In genomic region chr17:45060382-45060823, GRCh38 we compare ENCODE assay signal across 1 cellular context.
A peak's percentile ranks its signal among the peaks of the same experiment; 100 is the strongest.
TF ChIP-seq lines count a peak whose summit lies in the region.

No MANE protein-coding gene starts in this region.

TF ChIP-seq in HepG2, 621 proteins besides CTCF, POLR2A, EP300 and RAD21 (continued from another document and continues in another):
- TF ChIP-seq STAT6 (CRISPR knock-in tag; IDR thresholded peaks at IDR 0.05; ENCODE audit: borderline replicate concordance), result no peak
- no peak for TF ChIP-seq TEAD3 (CRISPR knock-in tag; optimal IDR thresholded peaks at IDR 0.05; ENCODE audit: borderline replicate concordance)
- no peak for TF ChIP-seq PPARG (CRISPR knock-in tag; conservative IDR thresholded peaks at IDR 0.05)
- TF ChIP-seq FOXO4 (CRISPR knock-in tag; conservative IDR thresholded peaks at IDR 0.05), result no peak
- TF ChIP-seq ZNF30 (CRISPR knock-in tag; IDR thresholded peaks at IDR 0.05), result no peak
- 0 out of 2 replicates have a peak, but pooled peaks have one; percentile 27 for TF ChIP-seq PAF1 (CRISPR knock-in tag; IDR thresholded peaks at IDR 0.05)
- no peak for TF ChIP-seq TOPORS (CRISPR knock-in tag; IDR thresholded peaks at IDR 0.05)
- no peak for TF ChIP-seq ATF1 (CRISPR knock-in tag; IDR thresholded peaks at IDR 0.05)
- no peak for TF ChIP-seq BHLHE40 (IDR thresholded peaks at IDR 0.05; ENCODE audit: low read length)
- peak; percentile 16; the same call in 1 of the 2 replicates for TF ChIP-seq GLI4 (CRISPR knock-in tag; IDR thresholded peaks at IDR 0.05; ENCODE audit: borderline replicate concordance)
- TF ChIP-seq ZNF121 (CRISPR knock-in tag; IDR thresholded peaks at IDR 0.05), result no peak
- 0 out of 2 replicates have a peak, but pooled peaks have one; percentile 89 for TF ChIP-seq ISX (CRISPR knock-in tag; conservative IDR thresholded peaks at IDR 0.05)
- TF ChIP-seq MATR3 (CRISPR knock-in tag; IDR thresholded peaks at IDR 0.05), result no peak
- TF ChIP-seq ZBTB49 (CRISPR knock-in tag; IDR thresholded peaks at IDR 0.05; ENCODE audit: borderline replicate concordance), result no peak
- no peak for TF ChIP-seq PHB2 (IDR thresholded peaks at IDR 0.05; ENCODE audit: partially characterized antibody)
- 0 out of 2 replicates have a peak, but pooled peaks have one; percentile 63 for TF ChIP-seq ZNF577 (CRISPR knock-in tag; IDR thresholded peaks at IDR 0.05; ENCODE audit: borderline replicate concordance, low read depth)
- TF ChIP-seq ZBTB8A (CRISPR knock-in tag; IDR thresholded peaks at IDR 0.05; ENCODE audit: borderline replicate concordance, low read depth), result no peak
- no peak; the same call in 1 of the 2 replicates for TF ChIP-seq RXRB (CRISPR knock-in tag; IDR thresholded peaks at IDR 0.05; ENCODE audit: borderline replicate concordance)
- TF ChIP-seq MTF2 (CRISPR knock-in tag; IDR thresholded peaks at IDR 0.05; ENCODE audit: borderline replicate concordance), result no peak
- no peak for TF ChIP-seq CREBL2 (CRISPR knock-in tag; IDR thresholded peaks at IDR 0.05; ENCODE audit: borderline replicate concordance)
- TF ChIP-seq ZNF460 (CRISPR knock-in tag; IDR thresholded peaks at IDR 0.05; ENCODE audit: borderline replicate concordance), result no peak
- TF ChIP-seq ZBTB43 (CRISPR knock-in tag; conservative IDR thresholded peaks at IDR 0.05), result peak; percentile 60; the same call in 1 of the 2 replicates
- no peak for TF ChIP-seq DMAP1 (CRISPR knock-in tag; IDR thresholded peaks at IDR 0.05)
- no peak for TF ChIP-seq THAP8 (CRISPR knock-in tag; IDR thresholded peaks at IDR 0.05; ENCODE audit: borderline replicate concordance)
- no peak; the same call in 1 of the 2 replicates for TF ChIP-seq ZNF3 (CRISPR knock-in tag; IDR thresholded peaks at IDR 0.05)
- TF ChIP-seq KLF11 (CRISPR knock-in tag; IDR thresholded peaks at IDR 0.05), result no peak
- TF ChIP-seq MYC (CRISPR knock-in tag; IDR thresholded peaks at IDR 0.05; ENCODE audit: borderline replicate concordance), result no peak
- no peak for TF ChIP-seq NCOA2 (CRISPR knock-in tag; IDR thresholded peaks at IDR 0.05)
- no peak for TF ChIP-seq HOXA3 (CRISPR knock-in tag; IDR thresholded peaks at IDR 0.05)
- no peak for TF ChIP-seq ZNF44 (CRISPR knock-in tag; IDR thresholded peaks at IDR 0.05)
- no peak for TF ChIP-seq CEBPZ (IDR thresholded peaks at IDR 0.05; ENCODE audit: low read length)
- TF ChIP-seq ZKSCAN8 (CRISPR knock-in tag; IDR thresholded peaks at IDR 0.05; ENCODE audit: borderline replicate concordance), result no peak
- no peak for TF ChIP-seq POLR2G (IDR thresholded peaks at IDR 0.05; ENCODE audit: low read depth, low read length)
- no peak for TF ChIP-seq ZNF773 (CRISPR knock-in tag; IDR thresholded peaks at IDR 0.05; ENCODE audit: borderline replicate concordance)
- no peak for TF ChIP-seq ETV5 (CRISPR knock-in tag; IDR thresholded peaks at IDR 0.05; ENCODE audit: borderline replicate concordance)
- TF ChIP-seq NR2C2 (CRISPR knock-in tag; IDR thresholded peaks at IDR 0.05; ENCODE audit: borderline replicate concordance), result no peak
- 0 out of 2 replicates have a peak, but pooled peaks have one; percentile 54 for TF ChIP-seq ZBTB39 (CRISPR knock-in tag; IDR thresholded peaks at IDR 0.05)
- TF ChIP-seq HMG20B (CRISPR knock-in tag; conservative IDR thresholded peaks at IDR 0.05), result no peak
- TF ChIP-seq ZBTB21 (CRISPR knock-in tag; IDR thresholded peaks at IDR 0.05), result no peak
- no peak for TF ChIP-seq HMGA1 (CRISPR knock-in tag; conservative IDR thresholded peaks at IDR 0.05)
- peak; percentile 47 for TF ChIP-seq ZNF770 (CRISPR knock-in tag; IDR thresholded peaks at IDR 0.05)
- no peak for TF ChIP-seq LBX2 (CRISPR knock-in tag; IDR thresholded peaks at IDR 0.05; ENCODE audit: borderline replicate concordance)
- TF ChIP-seq THAP11 (CRISPR knock-in tag; IDR thresholded peaks at IDR 0.05), result no peak
- no peak for TF ChIP-seq KAT8 (CRISPR knock-in tag; IDR thresholded peaks at IDR 0.05)
- TF ChIP-seq ZSCAN12 (CRISPR knock-in tag; IDR thresholded peaks at IDR 0.05), result no peak
- TF ChIP-seq CENPT (CRISPR knock-in tag; IDR thresholded peaks at IDR 0.05; ENCODE audit: low read depth), result no peak
- TF ChIP-seq ZMAT3 (CRISPR knock-in tag; conservative IDR thresholded peaks at IDR 0.05), result no peak
- no peak for TF ChIP-seq ZNF615 (CRISPR knock-in tag; IDR thresholded peaks at IDR 0.05; ENCODE audit: borderline replicate concordance)
- no peak; the same call in 1 of the 2 replicates for TF ChIP-seq ZNF704 (CRISPR knock-in tag; IDR thresholded peaks at IDR 0.05; ENCODE audit: borderline replicate concordance)
- TF ChIP-seq ZNF557 (CRISPR knock-in tag; IDR thresholded peaks at IDR 0.05), result no peak
